In the genomic region with DNA sequence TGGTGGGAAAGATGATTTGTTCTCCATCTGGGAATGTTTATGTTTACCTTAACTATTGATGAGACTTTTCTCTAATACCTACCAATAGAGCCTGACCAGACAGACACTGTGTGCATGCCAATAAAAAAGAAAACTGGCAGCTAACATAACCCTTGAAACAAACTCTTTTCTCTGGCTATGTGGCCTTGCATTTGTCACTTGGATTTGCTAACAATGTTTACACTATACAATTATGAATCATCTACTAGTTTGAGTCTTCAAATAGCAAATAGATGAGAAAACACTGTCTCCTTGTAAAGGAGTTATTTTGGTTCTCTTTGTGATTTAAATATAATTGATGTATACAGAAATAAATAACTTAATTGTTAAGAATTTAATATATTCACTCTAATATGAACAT, we compare ENCODE assay signal across 1 cellular context.
TF ChIP-seq lines count a peak whose summit lies in the region.

No MANE protein-coding gene starts in this region.

TF ChIP-seq in GM23338, 12 proteins besides CTCF, POLR2A, EP300 and RAD21 (continued from another document):
- TF ChIP-seq ZNF462 (CRISPR knock-in tag; IDR thresholded peaks at IDR 0.05): no peak
- no peak for TF ChIP-seq STAT1 (IDR thresholded peaks at IDR 0.05; ENCODE audit: unreplicated experiment)
- no peak for TF ChIP-seq EZH2phosphoT487 (IDR thresholded peaks at IDR 0.05; ENCODE audit: unreplicated experiment)
- no peak for TF ChIP-seq CREB1 (CRISPR knock-in tag; IDR thresholded peaks at IDR 0.05; ENCODE audit: low read depth)
- TF ChIP-seq ZNF114 (CRISPR knock-in tag; IDR thresholded peaks at IDR 0.05): no peak
- TF ChIP-seq ETS1 (IDR thresholded peaks at IDR 0.05): no peak
- no peak for TF ChIP-seq EZH2 (IDR thresholded peaks at IDR 0.05; ENCODE audit: low read depth, unreplicated experiment)
- TF ChIP-seq REST (IDR thresholded peaks at IDR 0.05; ENCODE audit: unreplicated experiment): no peak
- no peak for TF ChIP-seq JUNB (IDR thresholded peaks at IDR 0.05; ENCODE audit: unreplicated experiment)
- no peak for TF ChIP-seq POLR2AphosphoS5 (IDR thresholded peaks at IDR 0.05; ENCODE audit: low read depth)
- no peak for TF ChIP-seq NANOG (IDR thresholded peaks at IDR 0.05; ENCODE audit: borderline replicate concordance)
